8 cellular contexts compared by ENCODE assay signal in genomic region chr17:59754547-59754946, GRCh38. TPM values are rescaled to one million over a fixed set of nuclear protein-coding genes. Genes with fewer than 3 reads are reported as not detected.
DNase-seq lines count a peak whose midpoint lies in the region; ATAC-seq and TF ChIP-seq lines count a peak whose summit lies in the region.

No MANE protein-coding gene starts in this region.

- H3K9me3 ChIP-seq in BLaER1 (peaks cover 14% of the 10 kb centered on the region), Karpas-422 (ENCODE audit: low read length) (no peaks in the 10 kb centered on the region)

- H3K4me1 ChIP-seq in BLaER1, result peaks cover 7% of the 10 kb centered on the region
- H3K4me1 ChIP-seq in Karpas-422 (ENCODE audit: low read length), result peaks cover 46% of the 10 kb centered on the region

- no peak overlapping the region for H2AFZ ChIP-seq in Karpas-422 (ENCODE audit: low read length)

- DNase-seq in Karpas-422 (no peak), amniotic epithelial cell (ENCODE audit: low read depth) (peak; percentile 96), mesothelial cell of epicardium (ENCODE audit: low spot score in 2 of 2, unreplicated experiment in 2 of 2) (no peak), NCI-H510A (lab: John Stamatoyannopoulos, UW) (no peak), C1 segment of cervical spinal cord (lab: John Stamatoyannopoulos, UW) (no peak), NCI-H2227 (lab: John Stamatoyannopoulos, UW; ENCODE audit: unreplicated experiment) (no peak)

- H3K4me3 Mint-ChIP-seq in mesothelial cell of epicardium, result no peak overlapping the region

- H3K27ac Mint-ChIP-seq in mesothelial cell of epicardium, result peak overlapping the region; percentile 98

- H3K4me3 ChIP-seq in BLaER1 (no peak overlapping the region), Karpas-422 (ENCODE audit: low read length) (0 out of 2 replicates have a peak overlapping the region, but pooled peaks have one; percentile 51)

- H3K27ac ChIP-seq in BLaER1, result no peak overlapping the region
- peak overlapping the region; percentile 63 for H3K27ac ChIP-seq in Karpas-422 (ENCODE audit: low read length)

- ATAC-seq in GM21447 (IDR thresholded peaks at IDR 0.05; ENCODE audit: unreplicated experiment), result no peak

- H3K9ac ChIP-seq in BLaER1, result no peak overlapping the region
- H3K9ac ChIP-seq in Karpas-422 (ENCODE audit: low read length), result no peak overlapping the region

- no peaks in the 10 kb centered on the region for H3K9me2 ChIP-seq in Karpas-422 (replicated peaks; ENCODE audit: insufficient read depth, low read length)

- H3K36me3 Mint-ChIP-seq in mesothelial cell of epicardium, result peaks cover 9% of the 10 kb centered on the region

- peaks cover 16% of the 10 kb centered on the region; the same call in 1 of the 2 replicates for H3K79me2 ChIP-seq in Karpas-422 (ENCODE audit: low read length)

- no peaks in the 10 kb centered on the region for H3K27me3 Mint-ChIP-seq in mesothelial cell of epicardium (ENCODE audit: low read depth)

- H3K9me3 Mint-ChIP-seq in mesothelial cell of epicardium, result peaks cover 6% of the 10 kb centered on the region

- H3K27me3 ChIP-seq in BLaER1 (no peaks in the 10 kb centered on the region), Karpas-422 (ENCODE audit: low read length) (no peaks in the 10 kb centered on the region)

- H3K4me1 Mint-ChIP-seq in mesothelial cell of epicardium, result peaks cover 40% of the 10 kb centered on the region

- H3K4me2 ChIP-seq in BLaER1, result 0 out of 2 replicates have a peak overlapping the region, but pooled peaks have one; percentile 5
- peak overlapping the region; percentile 84 for H3K4me2 ChIP-seq in Karpas-422 (ENCODE audit: low read depth, low read length, poor library complexity, severe bottlenecking)

- H3K36me3 ChIP-seq in BLaER1, result peaks cover 32% of the 10 kb centered on the region
- H3K36me3 ChIP-seq in Karpas-422 (ENCODE audit: insufficient read depth, low read length), result peaks cover 20% of the 10 kb centered on the region

- TF ChIP-seq CTCF in mesothelial cell of epicardium (IDR thresholded peaks at IDR 0.05; ENCODE audit: unreplicated experiment), result no peak

- H4K20me1 ChIP-seq in BLaER1, result no peaks in the 10 kb centered on the region
- no peaks in the 10 kb centered on the region for H4K20me1 ChIP-seq in Karpas-422 (ENCODE audit: insufficient read depth, low read depth, low read length)

RNA-seq across cellular contexts. Expression of gene VMP1, which starts 47.1 kb away (rescaled TPM):
- 34.3 and 69.4 TPM in 2 replicates for total RNA-seq in Karpas-422 (2014; rRNA removed; shearing (Covaris generic); ENCODE audit: low replicate concordance)
- total RNA-seq in mesothelial cell of epicardium, result 207 to 208 TPM (median 208 TPM) in 3 replicates

RNA-seq across cellular contexts. Expression of gene PTRH2, which starts 47.3 kb away (rescaled TPM):
- 48.0 and 51.6 TPM in 2 replicates for total RNA-seq in Karpas-422 (2014; rRNA removed; shearing (Covaris generic); ENCODE audit: low replicate concordance)
- total RNA-seq in mesothelial cell of epicardium, result 22.5 to 24.7 TPM (median 24.4 TPM) in 3 replicates
